ENCODE assay signal across 18 cellular contexts in the genomic region with DNA sequence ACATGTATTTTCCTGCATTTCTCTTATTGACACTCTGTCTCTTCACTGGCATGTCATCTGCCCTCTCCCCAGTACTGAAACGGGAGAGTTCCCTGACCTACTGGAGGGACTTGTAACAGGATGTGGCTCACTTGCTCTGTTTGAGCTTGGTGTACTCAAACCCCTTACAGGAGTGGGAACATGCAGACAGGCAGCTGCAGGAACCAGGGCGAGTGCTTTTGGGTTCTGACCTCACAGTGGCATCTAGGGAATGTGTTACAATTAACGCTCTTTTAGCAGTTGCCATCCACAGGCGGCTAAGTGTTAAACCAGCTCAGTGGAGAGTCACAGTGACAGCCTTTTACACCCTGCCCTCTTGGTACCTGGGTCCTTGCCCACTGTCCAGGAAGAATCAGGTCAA.
A peak's percentile ranks its signal among the peaks of the same experiment; 100 is the strongest.
DNase-seq lines count a peak whose midpoint lies in the region; ATAC-seq and TF ChIP-seq lines count a peak whose summit lies in the region.
"Had no signal": no experiment of that assay in that cellular context is flagged by ENCODE, and none has a peak within 500 bp of the region (broad histone marks: within the 10 kb centered on the region; RNA-seq: fewer than 3 reads in every experiment).

No MANE protein-coding gene starts in this region.

- no peak overlapping the region for H3K4me3 Mint-ChIP-seq in GM23338
- H3K4me3 Mint-ChIP-seq in endodermal cell: no peak overlapping the region
- no peak overlapping the region for H3K4me3 Mint-ChIP-seq in neural progenitor cell

- CTCF ChIA-PET in SK-N-SH (lab: Yijun Ruan, JAX) (no interaction called here), RWPE1 (lab: Yijun Ruan, JAX) (no interaction called here)

- no peak overlapping the region for H3K4me3 ChIP-seq in GM23338
- no peak overlapping the region for H3K4me3 ChIP-seq in endodermal cell (ENCODE audit: low read length)
- no peak overlapping the region for H3K4me3 ChIP-seq in neural progenitor cell
- no peak overlapping the region for H3K4me3 ChIP-seq in SK-N-SH (ENCODE audit: low read depth in 2 of 2, low read length in 1 of 2)
- H3K4me3 ChIP-seq: body of pancreas, HAP-1, SK-N-MC, upper lobe of left lung had no signal

- TF ChIP-seq CTCF in GM23338 (conservative IDR thresholded peaks at IDR 0.05; ENCODE audit: low read depth in 2 of 2) (no peak), endodermal cell (conservative IDR thresholded peaks at IDR 0.05) (no peak), neural progenitor cell (IDR thresholded peaks at IDR 0.05) (no peak), SK-N-SH (IDR thresholded peaks at IDR 0.05) (no peak), RWPE1 (conservative IDR thresholded peaks at IDR 0.05; ENCODE audit: low read depth) (no peak)

- no peaks in the 10 kb centered on the region for H3K36me3 ChIP-seq in GM23338 (ENCODE audit: insufficient read depth)
- H3K36me3 ChIP-seq in endodermal cell (ENCODE audit: control insufficient read depth, insufficient read depth, low read length): no peaks in the 10 kb centered on the region
- no peaks in the 10 kb centered on the region for H3K36me3 ChIP-seq in neural progenitor cell
- H3K36me3 ChIP-seq in SK-N-SH (replicated peaks in 1 of 2; ENCODE audit: control insufficient read depth in 1 of 2, insufficient read depth in 2 of 2, low read length in 1 of 2): no peaks in the 10 kb centered on the region
- H3K36me3 ChIP-seq: HAP-1, upper lobe of left lung had no signal

- no peak overlapping the region for H3K4me2 ChIP-seq in GM23338
- no peak overlapping the region for H3K4me2 ChIP-seq in neural progenitor cell
- no peak overlapping the region for H3K4me2 ChIP-seq in SK-N-SH

- ATAC-seq in GM23338: peak; percentile 84
- ATAC-seq: activated naive CD4-positive, alpha-beta T cell treated with anti-CD3 and anti-CD28 coated beads, Interleukin-2, amount 50 U/mL, for 72 hours; body of pancreas; esophagus mucosa had no signal

- H3K9me2 ChIP-seq in GM23338 (ENCODE audit: insufficient read depth): no peaks in the 10 kb centered on the region; the same call in 1 of the 2 replicates
- no peaks in the 10 kb centered on the region; the same call in 1 of the 2 replicates for H3K9me2 ChIP-seq in SK-N-SH

- POLR2A ChIA-PET in SK-N-SH (lab: Yijun Ruan, JAX): no interaction called here
- POLR2A ChIA-PET in RWPE1 (lab: Yijun Ruan, JAX; ENCODE audit: low non-redundant PET): no interaction called here

- H3K27ac Mint-ChIP-seq in GM23338 (peak overlapping the region; percentile 69; the same call in 1 of the 2 replicates), endodermal cell (no peak overlapping the region), neural progenitor cell (no peak overlapping the region)
- H3K27ac Mint-ChIP-seq: activated naive CD4-positive, alpha-beta T cell treated with anti-CD3 and anti-CD28 coated beads, Interleukin-2, amount 50 U/mL, for 72 hours had no signal

- no peak for TF ChIP-seq EP300 in SK-N-SH (IDR thresholded peaks at IDR 0.05; ENCODE audit: borderline replicate concordance in 1 of 2, low read depth in 1 of 2, low read length in 1 of 2)

- H4K20me1 ChIP-seq in GM23338 (replicated peaks; ENCODE audit: insufficient read depth) (no peaks in the 10 kb centered on the region), neural progenitor cell (ENCODE audit: low read depth) (no peaks in the 10 kb centered on the region), SK-N-SH (ENCODE audit: insufficient read depth) (no peaks in the 10 kb centered on the region)

- TF ChIP-seq RAD21 in SK-N-SH (IDR thresholded peaks at IDR 0.05; ENCODE audit: low read length): no peak

- H3K9me3 ChIP-seq in endodermal cell (ENCODE audit: control insufficient read depth, low read length) (no peaks in the 10 kb centered on the region), neural progenitor cell (ENCODE audit: low read depth) (no peaks in the 10 kb centered on the region), SK-N-SH (no peaks in the 10 kb centered on the region)
- H3K9me3 ChIP-seq: body of pancreas, HAP-1, upper lobe of left lung had no signal

- no peaks in the 10 kb centered on the region for H3K27me3 ChIP-seq in GM23338 (ENCODE audit: insufficient read depth)
- no peaks in the 10 kb centered on the region for H3K27me3 ChIP-seq in endodermal cell (ENCODE audit: control insufficient read depth, insufficient read depth, low read length, poor library complexity, severe bottlenecking)
- H3K27me3 ChIP-seq in neural progenitor cell: no peaks in the 10 kb centered on the region
- no peaks in the 10 kb centered on the region for H3K27me3 ChIP-seq in SK-N-SH (ENCODE audit: insufficient read depth)
- H3K27me3 ChIP-seq: body of pancreas, upper lobe of left lung had no signal

- H3K9ac ChIP-seq in endodermal cell (ENCODE audit: extremely low read depth, low read length, poor library complexity, severe bottlenecking) (no peak overlapping the region), neural progenitor cell (no peak overlapping the region), SK-N-SH (no peak overlapping the region)

- H3K79me2 ChIP-seq in GM23338 (replicated peaks; ENCODE audit: insufficient read depth): no peaks in the 10 kb centered on the region
- H3K79me2 ChIP-seq in neural progenitor cell (ENCODE audit: low read depth): no peaks in the 10 kb centered on the region
- H3K79me2 ChIP-seq in SK-N-SH (ENCODE audit: insufficient read depth): no peaks in the 10 kb centered on the region

- H3K9me3 Mint-ChIP-seq in GM23338 (no peaks in the 10 kb centered on the region), endodermal cell (no peaks in the 10 kb centered on the region), neural progenitor cell (no peaks in the 10 kb centered on the region)

- H3F3A ChIP-seq in GM23338 (replicated peaks; ENCODE audit: low read depth) (no peaks in the 10 kb centered on the region), neural progenitor cell (ENCODE audit: low read depth) (no peaks in the 10 kb centered on the region), SK-N-SH (replicated peaks; ENCODE audit: insufficient read depth) (no peaks in the 10 kb centered on the region)

- H3K4me1 Mint-ChIP-seq in GM23338 (peaks cover 38% of the 10 kb centered on the region), endodermal cell (peaks cover 17% of the 10 kb centered on the region), neural progenitor cell (peaks cover 37% of the 10 kb centered on the region)

- H3K27ac ChIP-seq in GM23338 (ENCODE audit: low read depth) (no peak overlapping the region), endodermal cell (ENCODE audit: low read depth, low read length) (no peak overlapping the region), neural progenitor cell (no peak overlapping the region), SK-N-SH (ENCODE audit: low read depth in 2 of 2, low read length in 1 of 2) (no peak overlapping the region), RWPE1 (no peak overlapping the region)
- H3K27ac ChIP-seq: body of pancreas, SK-N-MC, upper lobe of left lung had no signal

- H3K36me3 Mint-ChIP-seq in GM23338 (ENCODE audit: low read depth) (no peaks in the 10 kb centered on the region), endodermal cell (ENCODE audit: low read depth) (no peaks in the 10 kb centered on the region), neural progenitor cell (no peaks in the 10 kb centered on the region)
- H3K36me3 Mint-ChIP-seq: activated naive CD4-positive, alpha-beta T cell treated with anti-CD3 and anti-CD28 coated beads, Interleukin-2, amount 50 U/mL, for 72 hours had no signal

- H3K4me1 ChIP-seq in GM23338 (ENCODE audit: insufficient read depth) (peaks cover 33% of the 10 kb centered on the region), endodermal cell (ENCODE audit: control insufficient read depth, insufficient read depth, low read length) (no peaks in the 10 kb centered on the region), neural progenitor cell (peaks cover 6% of the 10 kb centered on the region), SK-N-SH (ENCODE audit: control insufficient read depth in 1 of 2, insufficient read depth in 2 of 2, low read depth in 1 of 2, low read length in 1 of 2) (peaks cover 0 to 14% of the 10 kb centered on the region in 2 experiments; a peak in 3 of 4 replicates)
- H3K4me1 ChIP-seq: body of pancreas, upper lobe of left lung had no signal

- WGBS in endodermal cell (ENCODE audit: insufficient coverage in 1 of 2, insufficient read length in 1 of 2), 2 experiments: 45 to 51% methylated on average over 4 of the region's 4 CpGs
- WGBS in SK-N-SH (ENCODE audit: low lambda C conversion rate): 64% methylated on average over 4 of the region's 4 CpGs

- peak overlapping the region; percentile 12; the same call in 1 of the 2 replicates for H2AFZ ChIP-seq in GM23338
- H2AFZ ChIP-seq in neural progenitor cell (replicated peaks): peak overlapping the region; percentile 31
- no peak overlapping the region for H2AFZ ChIP-seq in SK-N-SH (ENCODE audit: low read depth)

- H3K27me3 Mint-ChIP-seq in GM23338 (ENCODE audit: insufficient read depth, low read depth, poor library complexity): no peaks in the 10 kb centered on the region
- no peaks in the 10 kb centered on the region for H3K27me3 Mint-ChIP-seq in endodermal cell (ENCODE audit: insufficient read depth)
- H3K27me3 Mint-ChIP-seq in neural progenitor cell (ENCODE audit: insufficient read depth, low read depth): no peaks in the 10 kb centered on the region

- peak; percentile 46 for DNase-seq in GM23338 (ENCODE audit: low spot score)
- DNase-seq in NCI-H510A (lab: John Stamatoyannopoulos, UW): peak; percentile 29
- DNase-seq in endodermal cell: peak; percentile 87
- DNase-seq in neural progenitor cell (ENCODE audit: low spot score): peak; percentile 41
- DNase-seq in activated CD4-positive, CD25-positive, alpha-beta regulatory T cell treated with anti-CD3 and anti-CD28 coated beads, Interleukin-2, amount 50 U/mL, for 72 hours: no peak
- no peak for DNase-seq in SK-N-SH
- no peak for DNase-seq in RWPE1 (ENCODE audit: low spot score)
- DNase-seq in C1 segment of cervical spinal cord (lab: John Stamatoyannopoulos, UW): no peak
- DNase-seq: activated CD4-positive, alpha-beta T cell treated with anti-CD3 and anti-CD28 coated beads, Interleukin-2, amount 50 U/mL, for 4 hours; body of pancreas; Karpas-422; stimulated activated CD4-positive, alpha-beta T cell treated with anti-CD3 and anti-CD28 coated beads, Interleukin-15, amount 100 ng/mL, for 24 hours; stimulated activated naive CD4-positive, alpha-beta T cell treated with Interleukin-2 at 50 U/mL for 16 hours; upper lobe of left lung had no signal

TF ChIP-seq in GM23338, 12 proteins besides CTCF, POLR2A, EP300 and RAD21 (continues in another document):
- no peak for TF ChIP-seq NANOG (IDR thresholded peaks at IDR 0.05; ENCODE audit: borderline replicate concordance)

TF ChIP-seq in SK-N-SH, 30 proteins besides CTCF, POLR2A, EP300 and RAD21 (continues in another document):
- TF ChIP-seq GABPA (IDR thresholded peaks at IDR 0.05; ENCODE audit: low read depth) (no peak), USF2 (IDR thresholded peaks at IDR 0.05; ENCODE audit: borderline replicate concordance, low read depth, low read length) (no peak)

Comparison
In these comparisons a context has a peak if more than half of its experiments do, and no peak if none do; other contexts are left out.
1. DNase-seq: peak in GM23338 (single experiment), NCI-H510A (single experiment), endodermal cell (single experiment) and neural progenitor cell (single experiment); none in activated CD4-positive, CD25-positive, alpha-beta regulatory T cell treated with anti-CD3 and anti-CD28 coated beads, Interleukin-2, amount 50 U/mL, for 72 hours (single experiment), SK-N-SH (single experiment), RWPE1 (single experiment) and C1 segment of cervical spinal cord (0 of 14).